ENCODE assay signal across 15 cellular contexts in genomic region chr16:81532491-81533174, GRCh38.
A peak's percentile ranks its signal among the peaks of the same experiment; 100 is the strongest.
DNase-seq lines count a peak whose midpoint lies in the region; ATAC-seq and TF ChIP-seq lines count a peak whose summit lies in the region.
"Had no signal": no experiment of that assay in that cellular context is flagged by ENCODE, and none has a peak within 500 bp of the region (broad histone marks: within the 10 kb centered on the region; RNA-seq: fewer than 3 reads in every experiment).

No MANE protein-coding gene starts in this region.

- intact Hi-C loops in CD14-positive monocyte (cut with micrococcal nuclease), result no loop called here

- no peak for DNase-seq in CD14-positive monocyte (ENCODE audit: low spot score)
- peak; percentile 56 for DNase-seq in nephron progenitor cell
- no peak for DNase-seq in NCI-H446 (lab: John Stamatoyannopoulos, UW)
- DNase-seq: Kasumi-1; left cardiac atrium; NCI-H187 treated with DMSO at 0.1 percent for 48 hours; NCI-H82; SJCRH30; stimulated activated CD4-positive, alpha-beta T cell treated with anti-CD3 and anti-CD28 coated beads, Interleukin-12 subunit alpha, Interleukin-12 subunit beta, amount 100 ng/mL, for 4 hours had no signal

- TF ChIP-seq CTCF in CD14-positive monocyte (IDR thresholded peaks at IDR 0.05), result no peak
- TF ChIP-seq CTCF in nephron progenitor cell (IDR thresholded peaks at IDR 0.05), result no peak

- H3K9me3 Mint-ChIP-seq in CD14-positive monocyte (no peaks in the 10 kb centered on the region), nephron progenitor cell (peaks cover 31% of the 10 kb centered on the region)

- peak overlapping the region in 4 of 7 donors; percentile 32 to 87 (median 66) for H3K27ac Mint-ChIP-seq in CD14-positive monocyte
- peak overlapping the region; percentile 68 for H3K27ac Mint-ChIP-seq in nephron progenitor cell

- H3K36me3 Mint-ChIP-seq in CD14-positive monocyte (peaks cover 35 to 49% of the 10 kb centered on the region in 2 donors), nephron progenitor cell (ENCODE audit: low read depth) (peaks cover 57% of the 10 kb centered on the region)

- H3K4me1 Mint-ChIP-seq in CD14-positive monocyte, result peaks cover 12% of the 10 kb centered on the region
- peaks cover 66% of the 10 kb centered on the region for H3K4me1 Mint-ChIP-seq in nephron progenitor cell

- ATAC-seq in SK-N-SH treated with all-trans-retinoic acid at 6 μM for 48 hours (no peak; the same call in 2 of the 3 replicates), esophagus mucosa (peak; percentile 3), GM18520 (IDR thresholded peaks at IDR 0.05; ENCODE audit: unreplicated experiment) (no peak), HG03139 (IDR thresholded peaks at IDR 0.05; ENCODE audit: unreplicated experiment) (no peak), GM18519 (IDR thresholded peaks at IDR 0.05; ENCODE audit: low FRiP score, unreplicated experiment) (no peak)
- ATAC-seq: gastroesophageal sphincter, left cardiac atrium had no signal

- H3K4me3 Mint-ChIP-seq in CD14-positive monocyte (no peak overlapping the region), nephron progenitor cell (no peak overlapping the region)

- H3K27me3 Mint-ChIP-seq in CD14-positive monocyte (ENCODE audit: low read depth in 3 of 3) (peaks cover 0 to 2% (median 0%) of the 10 kb centered on the region in 3 donors), nephron progenitor cell (ENCODE audit: low read depth, poor library complexity) (peaks cover 7% of the 10 kb centered on the region)

TF ChIP-seq in SK-N-SH treated with all-trans-retinoic acid at 6 μM for 48 hours, 23 proteins besides CTCF, POLR2A, EP300 and RAD21:
- TF ChIP-seq ZC3H10 (CRISPR knock-in tag; IDR thresholded peaks at IDR 0.05), result no peak
- TF ChIP-seq ZNF70 (CRISPR knock-in tag; IDR thresholded peaks at IDR 0.05), result peak; percentile 95
TF ChIP-seq in SK-N-SH treated with all-trans-retinoic acid at 6 μM for 48 hours: peak in this region for 1.
